ENCODE assay signal across 9 cellular contexts in genomic region chr12:57110189-57111045, GRCh38. TPM values are rescaled to one million over a fixed set of nuclear protein-coding genes. Genes with fewer than 3 reads are reported as not detected.
DNase-seq lines count a peak whose midpoint lies in the region; ATAC-seq lines count a peak whose summit lies in the region.
"Had no signal": no experiment of that assay in that cellular context is flagged by ENCODE, and none has a peak within 500 bp of the region (broad histone marks: within the 10 kb centered on the region; RNA-seq: fewer than 3 reads in every experiment).

No MANE protein-coding gene starts in this region.

- H3K27me3 Mint-ChIP-seq in natural killer cell treated with Interleukin-12 subunit alpha and Interleukin-12 subunit beta and Interleukin-15 and Interleukin-18, amount 100 ng/mL, for 72 hours: no peaks in the 10 kb centered on the region

- H3K4me3 ChIP-seq in H7 (ENCODE audit: insufficient read depth, low read depth, low read length): peak overlapping the region; percentile 56

- peak overlapping the region; percentile 93 for H3K4me3 Mint-ChIP-seq in natural killer cell treated with Interleukin-12 subunit alpha and Interleukin-12 subunit beta and Interleukin-15 and Interleukin-18, amount 100 ng/mL, for 72 hours

- DNase-seq in ELR (ENCODE audit: low read depth): peak; percentile 71
- DNase-seq in H7: peak; percentile 91
- peak; percentile 21 to 67 for DNase-seq in NCI-H526 (lab: John Stamatoyannopoulos, UW)
- peak; percentile 77 for DNase-seq in activated CD8-positive, alpha-beta memory T cell treated with anti-CD3 and anti-CD28 coated beads, Interleukin-2, amount 50 U/mL, for 4 hours
- peak; percentile 85 for DNase-seq in natural killer cell treated with Interleukin-12 subunit alpha and Interleukin-12 subunit beta and Interleukin-15 and Interleukin-18, amount 100 ng/mL, for 72 hours (ENCODE audit: low spot score)
- no peak for DNase-seq in NCI-H1694 treated with DMSO at 0.1 percent for 48 hours (lab: John Stamatoyannopoulos, UW)

- peak overlapping the region; percentile 91 for H3K27ac ChIP-seq in temporal lobe (ENCODE audit: low read depth, low read length)

- H3K27ac Mint-ChIP-seq in natural killer cell treated with Interleukin-12 subunit alpha and Interleukin-12 subunit beta and Interleukin-15 and Interleukin-18, amount 100 ng/mL, for 72 hours: peak overlapping the region; percentile 85 to 95

- H3K36me3 ChIP-seq in H7 (replicated peaks; ENCODE audit: control insufficient read depth, insufficient read depth, low read length): peaks cover 10% of the 10 kb centered on the region

- peak; percentile 3 for ATAC-seq in esophagus mucosa
- peak; percentile 52 to 64 for ATAC-seq in natural killer cell treated with Interleukin-12 subunit alpha and Interleukin-12 subunit beta and Interleukin-15 and Interleukin-18, amount 100 ng/mL, for 72 hours

- H3K9me3 Mint-ChIP-seq in natural killer cell treated with Interleukin-12 subunit alpha and Interleukin-12 subunit beta and Interleukin-15 and Interleukin-18, amount 100 ng/mL, for 72 hours: no peaks in the 10 kb centered on the region

- H3K4me1 Mint-ChIP-seq in natural killer cell treated with Interleukin-12 subunit alpha and Interleukin-12 subunit beta and Interleukin-15 and Interleukin-18, amount 100 ng/mL, for 72 hours (ENCODE audit: low read depth in 2 of 2): peaks cover 51 to 57% of the 10 kb centered on the region in 2 donors

- H3K27me3 ChIP-seq in H7 (ENCODE audit: control insufficient read depth, insufficient read depth, low read length): no peaks in the 10 kb centered on the region

- H3K36me3 Mint-ChIP-seq in natural killer cell treated with Interleukin-12 subunit alpha and Interleukin-12 subunit beta and Interleukin-15 and Interleukin-18, amount 100 ng/mL, for 72 hours: peaks cover 10% of the 10 kb centered on the region

RNA-seq across cellular contexts. Expression of gene STAT6, which starts 0.7 kb away (rescaled TPM):
- 43.5 and 51.5 TPM in 2 replicates for total RNA-seq in H7 (2014; rRNA removed; shearing (Covaris generic))
- total RNA-seq in esophagus mucosa (108 TPM), temporal lobe (4.9 TPM)
- total RNA-seq in natural killer cell treated with Interleukin-12 subunit alpha and Interleukin-12 subunit beta and Interleukin-15 and Interleukin-18, amount 100 ng/mL, for 72 hours: 100 to 1,000 TPM; 158 to 198 TPM

RNA-seq across cellular contexts. Expression of gene LRP1, which starts 17.9 kb away (rescaled TPM):
- total RNA-seq in H7 (2014; rRNA removed; shearing (Covaris generic)): 17.3 and 23.9 TPM in 2 replicates
- total RNA-seq in esophagus mucosa (74.0 TPM), temporal lobe (116 TPM)
- total RNA-seq in natural killer cell treated with Interleukin-12 subunit alpha and Interleukin-12 subunit beta and Interleukin-15 and Interleukin-18, amount 100 ng/mL, for 72 hours: under 1 TPM; 0.42 to 0.45 TPM

RNA-seq across cellular contexts. Expression of gene NAB2, which starts 21.5 kb away (rescaled TPM):
- 19.0 and 20.8 TPM in 2 replicates for total RNA-seq in H7 (2014; rRNA removed; shearing (Covaris generic))
- total RNA-seq in esophagus mucosa: 13.7 TPM
- total RNA-seq in natural killer cell treated with Interleukin-12 subunit alpha and Interleukin-12 subunit beta and Interleukin-15 and Interleukin-18, amount 100 ng/mL, for 72 hours: 1 to 10 TPM; 7.7 to 8.0 TPM
- total RNA-seq in temporal lobe: 16.0 TPM

RNA-seq across cellular contexts. Expression of gene NEMP1, which starts 31.8 kb away (rescaled TPM):
- 22.6 and 30.6 TPM in 2 replicates for total RNA-seq in H7 (2014; rRNA removed; shearing (Covaris generic))
- total RNA-seq in esophagus mucosa (5.7 TPM), temporal lobe (6.1 TPM)
- total RNA-seq in natural killer cell treated with Interleukin-12 subunit alpha and Interleukin-12 subunit beta and Interleukin-15 and Interleukin-18, amount 100 ng/mL, for 72 hours: 10 to 100 TPM; 25.5 to 34.1 TPM

RNA-seq across cellular contexts. Expression of gene LRP1-AS, which starts 37.0 kb away (rescaled TPM):
- not detected in 2 replicates for total RNA-seq in H7 (2014; rRNA removed; shearing (Covaris generic))
- total RNA-seq in esophagus mucosa (not detected), temporal lobe (not detected)
- not detected for total RNA-seq in natural killer cell treated with Interleukin-12 subunit alpha and Interleukin-12 subunit beta and Interleukin-15 and Interleukin-18, amount 100 ng/mL, for 72 hours
- total RNA-seq: dermis microvascular lymphatic vessel endothelial cell had no signal

Comparison
In these comparisons a context has a peak if more than half of its experiments do, and no peak if none do; other contexts are left out.
1. RNA of gene LRP1, which starts 17.9 kb away (total RNA-seq): 116 TPM in temporal lobe (single experiment), 74.0 TPM in esophagus mucosa (single experiment) and 17.3 to 23.9 TPM in H7; 0.42 to 0.45 TPM in natural killer cell treated with Interleukin-12 subunit alpha and Interleukin-12 subunit beta and Interleukin-15 and Interleukin-18, amount 100 ng/mL, for 72 hours; every median in the first group is over 10 times any median in the second.